8 cellular contexts compared by ENCODE assay signal in the genomic region with DNA sequence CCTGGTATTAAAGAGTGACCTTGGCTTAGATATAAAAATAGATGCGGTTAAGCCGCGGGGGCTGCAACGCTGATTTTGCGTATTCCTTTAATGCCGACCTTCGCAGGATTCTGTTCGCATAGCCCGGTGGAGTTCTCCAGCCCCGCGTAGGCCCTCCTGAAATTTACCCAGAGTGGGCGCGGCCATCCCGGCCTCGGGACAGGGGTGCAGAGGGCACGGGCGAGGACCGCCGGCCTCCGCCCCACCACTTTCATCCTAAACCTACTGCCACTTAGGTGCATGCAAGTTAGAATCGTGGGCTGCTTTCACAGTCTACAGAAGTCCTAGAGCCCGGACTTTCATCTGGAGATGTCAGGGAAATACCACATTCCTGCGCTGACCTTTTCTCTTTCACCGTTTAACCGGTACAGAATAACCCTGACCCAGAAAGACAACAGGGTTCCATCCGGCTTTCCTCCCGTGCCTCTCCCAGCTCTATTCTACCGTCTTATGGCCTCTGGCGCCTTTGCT. TPM values are rescaled to one million over a fixed set of nuclear protein-coding genes. Genes with fewer than 3 reads are reported as not detected.
DNase-seq lines count a peak whose midpoint lies in the region; ATAC-seq and TF ChIP-seq lines count a peak whose summit lies in the region.

No MANE protein-coding gene starts in this region.

- peak overlapping the region; percentile 64 for H3K9ac ChIP-seq in trophoblast cell (ENCODE audit: low read length)

- H2BK120ac ChIP-seq in trophoblast cell (ENCODE audit: insufficient read depth, low read length, poor library complexity) = peak overlapping the region; percentile 98

- no CpG with 5 or more reads among the region's 29 CpGs for WGBS in trophoblast cell (ENCODE audit: extremely low coverage, insufficient coverage, insufficient read length)

- ATAC-seq in Right ventricle myocardium superior (ENCODE audit: poor library complexity) = peak; percentile 36

- H3K27ac ChIP-seq in VCaP = peak overlapping the region; percentile 83
- H3K27ac ChIP-seq in trophoblast cell (ENCODE audit: low read depth, low read length) = peak overlapping the region; percentile 97

- H3K14ac ChIP-seq in trophoblast cell (ENCODE audit: low read length) = peak overlapping the region; percentile 92

- H4K91ac ChIP-seq in trophoblast cell (ENCODE audit: low read depth, low read length) = peak overlapping the region; percentile 87

- H3K9me3 ChIP-seq in trophoblast cell (ENCODE audit: insufficient read depth, low read depth, low read length) = no peaks in the 10 kb centered on the region

- peak overlapping the region; percentile 54 for H4K12ac ChIP-seq in trophoblast cell (ENCODE audit: low read depth, low read length)

- no peaks in the 10 kb centered on the region for H3K27me3 ChIP-seq in trophoblast cell (ENCODE audit: insufficient read depth, low read length)

- peak overlapping the region; percentile 86 for H3K4ac ChIP-seq in trophoblast cell (ENCODE audit: low read depth, low read length)

- peak overlapping the region; percentile 94 for H3K4me2 ChIP-seq in trophoblast cell (ENCODE audit: low read length)

- intact Hi-C loops in Right ventricle myocardium superior (cut with DNase I) = no loop called here

- peak overlapping the region; percentile 32 for H2BK12ac ChIP-seq in trophoblast cell (ENCODE audit: low read length)

- peak overlapping the region; percentile 21 for H2AK5ac ChIP-seq in trophoblast cell (ENCODE audit: low read length)

- peak; percentile 12 for DNase-seq in activated CD4-positive, alpha-beta T cell treated with anti-CD3 and anti-CD28 coated beads for 48 hours
- DNase-seq in activated CD4-positive, alpha-beta T cell treated with anti-CD3 and anti-CD28 coated beads for 1 hour = no peak
- DNase-seq in Right ventricle myocardium superior = peak; percentile 41
- DNase-seq in trophoblast cell = peak in 1 of 2 donors; percentile 50
- DNase-seq in DMS 273 treated with DMSO at 0.1 percent for 48 hours (lab: John Stamatoyannopoulos, UW) = no peak
- DNase-seq in SKM-1 (lab: John Stamatoyannopoulos, UW; ENCODE audit: unreplicated experiment) = no peak
- no peak for DNase-seq in NCI-H2107 treated with DMSO at 0.1 percent for 48 hours (lab: John Stamatoyannopoulos, UW; ENCODE audit: unreplicated experiment)

- H3K79me2 ChIP-seq in trophoblast cell (ENCODE audit: control insufficient read depth, insufficient read depth, low read length, poor library complexity) = peaks cover 26% of the 10 kb centered on the region

- H2BK5ac ChIP-seq in trophoblast cell (ENCODE audit: low read depth, low read length, poor library complexity) = peak overlapping the region; percentile 96

- peaks cover 9 to 12% of the 10 kb centered on the region in 2 experiments for H3K4me1 ChIP-seq in trophoblast cell (ENCODE audit: control insufficient read depth in 1 of 2, insufficient read depth in 2 of 2, low read length in 2 of 2)

- H3K23ac ChIP-seq in trophoblast cell (ENCODE audit: low read length) = no peak overlapping the region

- TF ChIP-seq CTCF in VCaP (conservative IDR thresholded peaks at IDR 0.05) = no peak

- peak overlapping the region; percentile 41 for H2AFZ ChIP-seq in trophoblast cell (ENCODE audit: insufficient read depth, low read length, poor library complexity)

- H3K18ac ChIP-seq in trophoblast cell (ENCODE audit: low read length) = peak overlapping the region; percentile 79

- peak overlapping the region; percentile 96 for H3K4me3 ChIP-seq in trophoblast cell (ENCODE audit: low read depth, low read length)

- H3K79me1 ChIP-seq in trophoblast cell (ENCODE audit: low read length) = peaks cover 38% of the 10 kb centered on the region

- peak overlapping the region; percentile 61 for H4K8ac ChIP-seq in trophoblast cell (ENCODE audit: low read depth, low read length)

- no peaks in the 10 kb centered on the region for H3K36me3 ChIP-seq in trophoblast cell (ENCODE audit: control insufficient read depth in 1 of 2, insufficient read depth in 2 of 2, low read length in 2 of 2)

RNA-seq across cellular contexts. Expression of a gene that starts 0.5 kb away (rescaled TPM):
- total RNA-seq in Right ventricle myocardium superior = 3.0 TPM
- 22.4 and 22.6 TPM in 2 replicates for polyA plus RNA-seq in trophoblast cell (2013)

Comparison
In these comparisons a context has a peak if more than half of its experiments do, and no peak if none do; other contexts are left out.
1. DNase-seq: peak in activated CD4-positive, alpha-beta T cell treated with anti-CD3 and anti-CD28 coated beads for 48 hours (single experiment) and Right ventricle myocardium superior (single experiment); none in activated CD4-positive, alpha-beta T cell treated with anti-CD3 and anti-CD28 coated beads for 1 hour (single experiment), DMS 273 treated with DMSO at 0.1 percent for 48 hours (single experiment), SKM-1 (single experiment) and NCI-H2107 treated with DMSO at 0.1 percent for 48 hours (single experiment).